In genomic region chr10:80177781-80178636, GRCh38 we compare ENCODE assay signal across 13 cellular contexts. TPM values are rescaled to one million over a fixed set of nuclear protein-coding genes. Genes with fewer than 3 reads are reported as not detected.
A peak's percentile ranks its signal among the peaks of the same experiment; 100 is the strongest.
DNase-seq lines count a peak whose midpoint lies in the region; ATAC-seq and TF ChIP-seq lines count a peak whose summit lies in the region.
"Had no signal": no experiment of that assay in that cellular context is flagged by ENCODE, and none has a peak within 500 bp of the region (broad histone marks: within the 10 kb centered on the region; RNA-seq: fewer than 3 reads in every experiment).

No MANE protein-coding gene starts in this region.

- H3K4me3 Mint-ChIP-seq in MCF 10A (ENCODE audit: unreplicated experiment) (peak overlapping the region; percentile 4), immature natural killer cell (no peak overlapping the region), type B pancreatic cell (no peak overlapping the region)
- no peak overlapping the region for H3K4me3 Mint-ChIP-seq in activated naive CD8-positive, alpha-beta T cell treated with anti-CD3 and anti-CD28 coated beads for 36 hours

- intact Hi-C loops in MCF 10A (cut with micrococcal nuclease) (no loop called here), mammary epithelial cell (cut with micrococcal nuclease) (no loop called here)

- CTCF ChIA-PET in MCF 10A (lab: Yijun Ruan, JAX) (interaction anchor here (1.5 kb wide), 1 partner anchor 10 kb away, joined by 5 read pairs; no protein-coding TSS in a partner anchor), mammary epithelial cell (lab: Charles Lee; ENCODE audit: low non-redundant PET) (no interaction called here)

- H2AFZ ChIP-seq in mammary epithelial cell (ENCODE audit: low read depth, low read length) = no peak overlapping the region

- H3K27ac Mint-ChIP-seq in MCF 10A (ENCODE audit: low read depth, unreplicated experiment) (peak overlapping the region; percentile 25), immature natural killer cell (peak overlapping the region in 5 of 6 donors; percentile 28 to 71 (median 50)), type B pancreatic cell (peak overlapping the region; percentile 74)
- H3K27ac Mint-ChIP-seq in activated naive CD8-positive, alpha-beta T cell treated with anti-CD3 and anti-CD28 coated beads for 36 hours = peak overlapping the region; percentile 54

- TF ChIP-seq CTCF in MCF 10A (IDR thresholded peaks at IDR 0.05; ENCODE audit: unreplicated experiment) (no peak), mammary epithelial cell (conservative IDR thresholded peaks at IDR 0.05 in 1 of 2, IDR thresholded peaks at IDR 0.05 in 1 of 2; ENCODE audit: extremely low read depth in 1 of 2, insufficient read depth in 1 of 2, low read depth in 1 of 2, low read length in 2 of 2) (no peak), type B pancreatic cell (conservative IDR thresholded peaks at IDR 0.05) (no peak)

- H3K9me3 Mint-ChIP-seq in MCF 10A (ENCODE audit: unreplicated experiment) (no peaks in the 10 kb centered on the region), immature natural killer cell (no peaks in the 10 kb centered on the region), type B pancreatic cell (no peaks in the 10 kb centered on the region)
- no peaks in the 10 kb centered on the region for H3K9me3 Mint-ChIP-seq in activated naive CD8-positive, alpha-beta T cell treated with anti-CD3 and anti-CD28 coated beads for 36 hours

- no peak for ATAC-seq in GM21390 (IDR thresholded peaks at IDR 0.05; ENCODE audit: unreplicated experiment)

- H3K4me3 ChIP-seq in mammary epithelial cell (replicated peaks in 1 of 3; ENCODE audit: insufficient read depth in 1 of 3, low read depth in 2 of 3, low read length in 3 of 3) = no peak overlapping the region
- H3K4me3 ChIP-seq: esophagus muscularis mucosa, lower lobe of right lung had no signal

- peaks cover 3% of the 10 kb centered on the region for H3K36me3 Mint-ChIP-seq in MCF 10A (ENCODE audit: insufficient read depth, unreplicated experiment)
- peaks cover 5% of the 10 kb centered on the region for H3K36me3 Mint-ChIP-seq in activated naive CD8-positive, alpha-beta T cell treated with anti-CD3 and anti-CD28 coated beads for 36 hours
- H3K36me3 Mint-ChIP-seq in immature natural killer cell = peaks cover 0 to 4% (median 0%) of the 10 kb centered on the region in 3 donors
- H3K36me3 Mint-ChIP-seq in type B pancreatic cell = no peaks in the 10 kb centered on the region

- peaks cover 83% of the 10 kb centered on the region for H3K79me2 ChIP-seq in mammary epithelial cell (ENCODE audit: insufficient read depth, low read length)

- H3K27me3 Mint-ChIP-seq in MCF 10A (ENCODE audit: insufficient read depth, unreplicated experiment) = no peaks in the 10 kb centered on the region
- H3K27me3 Mint-ChIP-seq in activated naive CD8-positive, alpha-beta T cell treated with anti-CD3 and anti-CD28 coated beads for 36 hours = no peaks in the 10 kb centered on the region
- peaks cover 0 to 5% (median 0%) of the 10 kb centered on the region in 3 donors for H3K27me3 Mint-ChIP-seq in immature natural killer cell (ENCODE audit: low read depth in 3 of 3)
- H3K27me3 Mint-ChIP-seq in type B pancreatic cell = no peaks in the 10 kb centered on the region

- H3K27me3 ChIP-seq in mammary epithelial cell (ENCODE audit: insufficient read depth, low read length) = no peaks in the 10 kb centered on the region
- H3K27me3 ChIP-seq: esophagus muscularis mucosa had no signal

- no peak overlapping the region for H3K27ac ChIP-seq in mammary epithelial cell (ENCODE audit: insufficient read depth, low read depth, low read length)
- H3K27ac ChIP-seq: lower lobe of right lung had no signal

- H3K36me3 ChIP-seq in mammary epithelial cell (ENCODE audit: insufficient read depth, low read length) = no peaks in the 10 kb centered on the region

- no TSS peak for BruUV-seq in MCF 10A (replicated peaks; lab: Mats Ljungman, UMichigan)
- no TSS peak for BruUV-seq in mammary epithelial cell (replicated peaks; lab: Mats Ljungman, UMichigan)

- POLR2A ChIA-PET in MCF 10A (lab: Yijun Ruan, JAX) = interaction anchor here (0.8 to 3.0 kb wide), 2 partner anchors 18 to 26 kb away, joined by 3 to 10 read pairs; no protein-coding TSS in a partner anchor

- H3K9me3 ChIP-seq in mammary epithelial cell (replicated peaks; ENCODE audit: insufficient read depth, low read length) = no peaks in the 10 kb centered on the region
- H3K9me3 ChIP-seq: esophagus muscularis mucosa, lower lobe of right lung had no signal

- H3K4me1 Mint-ChIP-seq in MCF 10A (ENCODE audit: insufficient read depth, unreplicated experiment) (peaks cover 31% of the 10 kb centered on the region), immature natural killer cell (peaks cover 62 to 79% of the 10 kb centered on the region in 2 donors), type B pancreatic cell (ENCODE audit: unreplicated experiment) (peaks cover 9% of the 10 kb centered on the region)
- H3K4me1 Mint-ChIP-seq in activated naive CD8-positive, alpha-beta T cell treated with anti-CD3 and anti-CD28 coated beads for 36 hours = peaks cover 28% of the 10 kb centered on the region

- H4K20me1 ChIP-seq in mammary epithelial cell (ENCODE audit: insufficient read depth, low read length) = peaks cover 6% of the 10 kb centered on the region

- 79% methylated on average over 10 of the region's 12 CpGs for WGBS in mammary epithelial cell (ENCODE audit: low coverage, missing lambda C conversion rate)

- in situ Hi-C loops in mammary epithelial cell (cut with MboI; ENCODE audit: low sequenced_read_pairs in 2 of 2) = no loop called here

- dilution Hi-C loops in mammary epithelial cell (cut with HindIII; ENCODE audit: low sequenced_read_pairs) = no loop called here

- DNase-seq in MCF 10A (ENCODE audit: unreplicated experiment) (peak; percentile 76), mammary epithelial cell (no peak), immature natural killer cell (no peak), type B pancreatic cell (ENCODE audit: extremely low spot score, unreplicated experiment) (no peak), cerebellar nuclear complex (lab: John Stamatoyannopoulos, UW) (no peak), superior temporal gyrus (ENCODE audit: extremely low spot score) (no peak)
- DNase-seq in activated naive CD8-positive, alpha-beta T cell treated with anti-CD3 and anti-CD28 coated beads for 36 hours = no peak
- DNase-seq: activated CD4-positive, CD25-positive, alpha-beta regulatory T cell; lower lobe of right lung; NCI-H1417 treated with DMSO at 0.1 percent for 48 hours had no signal

- H3K9ac ChIP-seq in mammary epithelial cell (ENCODE audit: insufficient read depth, low read length) = no peak overlapping the region

- peaks cover 7% of the 10 kb centered on the region for H3K4me1 ChIP-seq in mammary epithelial cell (ENCODE audit: insufficient read depth, low read length)

- H3K4me2 ChIP-seq in mammary epithelial cell (ENCODE audit: insufficient read depth, low read depth, low read length) = no peak overlapping the region

RNA-seq across cellular contexts. Expression of gene ANXA11, which starts 27.3 kb away (rescaled TPM):
- total RNA-seq in MCF 10A (2022) = 68.5 and 93.8 TPM in 2 replicates
- 100 to 1,000 TPM in 1 of 2 donors, 10 to 100 TPM in 1; 36.8 to 117 TPM for total RNA-seq in mammary epithelial cell
- polyA plus RNA-seq in mammary epithelial cell = 75.0 TPM
- polyA minus RNA-seq in mammary epithelial cell = 154 TPM
- total RNA-seq in activated naive CD8-positive, alpha-beta T cell treated with anti-CD3 and anti-CD28 coated beads for 36 hours = 100 to 1,000 TPM; 181 to 191 TPM
- polyA plus RNA-seq in immature natural killer cell = 100 to 1,000 TPM; 136 to 270 (median 181) TPM
- total RNA-seq in type B pancreatic cell (ENCODE audit: low replicate concordance) = 122 and 248 TPM in 2 replicates

RNA-seq across cellular contexts. Expression of gene PLAC9, which starts 45.5 kb away (rescaled TPM):
- total RNA-seq in MCF 10A (2022) = 0.93 and 1.0 TPM in 2 replicates
- total RNA-seq in mammary epithelial cell = under 1 TPM; 0.50 to 0.68 TPM
- polyA plus RNA-seq in mammary epithelial cell = 0.10 TPM
- not detected for polyA minus RNA-seq in mammary epithelial cell
- total RNA-seq in activated naive CD8-positive, alpha-beta T cell treated with anti-CD3 and anti-CD28 coated beads for 36 hours = not detected
- not detected for polyA plus RNA-seq in immature natural killer cell
- total RNA-seq in type B pancreatic cell (ENCODE audit: low replicate concordance) = 8.2 TPM in 1 of 2 replicates, not detected in the other
- total RNA-seq: HT-29 had no signal
